Comparison of ENCODE assay signal across 8 cellular contexts in genomic region chr16:67719048-67719777, GRCh38. TPM values are rescaled to one million over a fixed set of nuclear protein-coding genes. Genes with fewer than 3 reads are reported as not detected.
DNase-seq lines count a peak whose midpoint lies in the region; ATAC-seq, FAIRE-seq and TF ChIP-seq lines count a peak whose summit lies in the region.

Gene GFOD2, minus strand, starts transcription at chr16:67719316. Its CDS starts 33,601 bp downstream, at chr16:67685715.

- H3K36me3 Mint-ChIP-seq in progenitor cell of endocrine pancreas (ENCODE audit: insufficient read depth), result peaks cover 1% of the 10 kb centered on the region

- TF ChIP-seq POLR2A in GM12891 (IDR thresholded peaks at IDR 0.05; ENCODE audit: low read depth, low read length), result peak; percentile 91

- no peak for TF ChIP-seq CTCF in progenitor cell of endocrine pancreas (IDR thresholded peaks at IDR 0.05; ENCODE audit: unreplicated experiment)

- intact Hi-C loops in left cardiac atrium (cut with DNase I), result no loop called here

- ATAC-seq in HG02840 (IDR thresholded peaks at IDR 0.05; ENCODE audit: low FRiP score, unreplicated experiment) (peak; percentile 84), left cardiac atrium (peak; percentile 99)

- peaks cover 30% of the 10 kb centered on the region for H3K4me1 Mint-ChIP-seq in progenitor cell of endocrine pancreas (ENCODE audit: low read depth)

- DNase-seq in GM12891 (ENCODE audit: insufficient read length, low spot score) (peak; percentile 98), NCI-H146 (lab: John Stamatoyannopoulos, UW) (peak; percentile 88), T-helper 1 cell (peak; percentile 94 to 99 (median 97)), amniotic epithelial cell (ENCODE audit: low read depth) (peak; percentile 84), left cardiac atrium (peak; percentile 97), progenitor cell of endocrine pancreas (ENCODE audit: low spot score, unreplicated experiment) (peak; percentile 98), ureter (ENCODE audit: low spot score) (peak; percentile 98)

- peak within 1 kb of the TSS; percentile 92 for H3K27ac Mint-ChIP-seq in progenitor cell of endocrine pancreas

- no peaks in the 10 kb centered on the region for H3K27me3 Mint-ChIP-seq in progenitor cell of endocrine pancreas

- FAIRE-seq in GM12891 (lab: Jason Lieb, UNC), result peak; percentile 93

- no peaks in the 10 kb centered on the region for H3K9me3 Mint-ChIP-seq in progenitor cell of endocrine pancreas (ENCODE audit: low read depth)

- peak within 1 kb of the TSS; percentile 87 for H3K4me3 Mint-ChIP-seq in progenitor cell of endocrine pancreas (ENCODE audit: low read depth)

TF ChIP-seq in GM12891, 5 proteins besides CTCF, POLR2A, EP300 and RAD21:
- TF ChIP-seq POLR2AphosphoS5 (IDR thresholded peaks at IDR 0.05; ENCODE audit: low read depth, low read length) (peak; percentile 87), TAF1 (IDR thresholded peaks at IDR 0.05; ENCODE audit: low read depth, low read length) (peak; percentile 85), POU2F2 (IDR thresholded peaks at IDR 0.05; ENCODE audit: low read depth, low read length) (peak; percentile 89; the same call in 1 of the 2 replicates), SPI1 (IDR thresholded peaks at IDR 0.05; ENCODE audit: low read depth, low read length) (0 out of 2 replicates have a peak, but pooled peaks have one; percentile 21), PAX5 (IDR thresholded peaks at IDR 0.05; ENCODE audit: insufficient read depth, low read length, severe bottlenecking) (no peak)

RNA-seq across cellular contexts. Expression of gene GFOD2, which starts in this region (rescaled TPM):
- 4.9 TPM for polyA plus RNA-seq in GM12891 (2012; ENCODE audit: low read depth, missing spikeins)
- 10 to 100 TPM; 10.1 to 11.7 TPM for total RNA-seq in left cardiac atrium
- 38.8 and 40.7 TPM in 2 replicates for total RNA-seq in progenitor cell of endocrine pancreas
- 36.5 TPM for total RNA-seq in ureter

Comparison
In these comparisons a context has a peak if more than half of its experiments do, and no peak if none do; other contexts are left out.
1. Peak in every context shown above with its lines: DNase-seq and ATAC-seq.